Comparison of ENCODE assay signal across 2 cellular contexts in genomic region chr5:140548791-140549190, GRCh38.
TF ChIP-seq lines count a peak whose summit lies in the region.

No MANE protein-coding gene starts in this region.

TF ChIP-seq in liver, 16 proteins besides CTCF, POLR2A, EP300 and RAD21:
- TF ChIP-seq SP1 (IDR thresholded peaks at IDR 0.05) (no peak), ZBTB33 (IDR thresholded peaks at IDR 0.05) (no peak), FOXA1 (IDR thresholded peaks at IDR 0.05) (no peak), REST (IDR thresholded peaks at IDR 0.05) (no peak), YY1 (IDR thresholded peaks at IDR 0.05) (no peak), NR2F2 (IDR thresholded peaks at IDR 0.05) (no peak), JUND (IDR thresholded peaks at IDR 0.05) (no peak), FOXA2 (IDR thresholded peaks at IDR 0.05) (no peak)
TF ChIP-seq in liver: peak in this region for 0.

TF ChIP-seq in HepG2, 621 proteins besides CTCF, POLR2A, EP300 and RAD21:
- TF ChIP-seq ARNT2 (CRISPR knock-in tag; IDR thresholded peaks at IDR 0.05; ENCODE audit: low read depth) (no peak), ZBTB10 (CRISPR knock-in tag; IDR thresholded peaks at IDR 0.05; ENCODE audit: borderline replicate concordance) (no peak), ETS1 (CRISPR knock-in tag; IDR thresholded peaks at IDR 0.05) (no peak), SMC3 (IDR thresholded peaks at IDR 0.05; ENCODE audit: low read length) (no peak), HOXA9 (CRISPR knock-in tag; IDR thresholded peaks at IDR 0.05; ENCODE audit: borderline replicate concordance) (no peak), ZFAT (CRISPR knock-in tag; conservative IDR thresholded peaks at IDR 0.05) (no peak), THAP11 (CRISPR knock-in tag; IDR thresholded peaks at IDR 0.05) (no peak), SMARCE1 (IDR thresholded peaks at IDR 0.05; ENCODE audit: borderline replicate concordance) (no peak), ZBTB20 (CRISPR knock-in tag; IDR thresholded peaks at IDR 0.05; ENCODE audit: borderline replicate concordance, low read depth) (no peak), ZNF543 (CRISPR knock-in tag; IDR thresholded peaks at IDR 0.05) (no peak), PRDM4 (CRISPR knock-in tag; IDR thresholded peaks at IDR 0.05; ENCODE audit: borderline replicate concordance) (no peak), STAT5B (CRISPR knock-in tag; IDR thresholded peaks at IDR 0.05) (no peak), ZNF768 (CRISPR knock-in tag; IDR thresholded peaks at IDR 0.05) (no peak), ZNF33B (CRISPR knock-in tag; IDR thresholded peaks at IDR 0.05) (no peak), ZBTB21 (CRISPR knock-in tag; IDR thresholded peaks at IDR 0.05) (no peak), ELF4 (CRISPR knock-in tag; IDR thresholded peaks at IDR 0.05; ENCODE audit: borderline replicate concordance) (no peak), RFXAP (CRISPR knock-in tag; IDR thresholded peaks at IDR 0.05; ENCODE audit: borderline replicate concordance) (no peak)
